1 cellular context compared by ENCODE assay signal in genomic region chr3:126212250-126212628, GRCh38.
TF ChIP-seq lines count a peak whose summit lies in the region.

No MANE protein-coding gene starts in this region.

TF ChIP-seq in GM23338, 12 proteins besides CTCF, POLR2A, EP300 and RAD21 (continued from another document):
- TF ChIP-seq REST (IDR thresholded peaks at IDR 0.05; ENCODE audit: unreplicated experiment) (no peak), ZNF331 (CRISPR knock-in tag; IDR thresholded peaks at IDR 0.05; ENCODE audit: low read depth) (no peak), STAT1 (IDR thresholded peaks at IDR 0.05; ENCODE audit: unreplicated experiment) (no peak), POLR2AphosphoS5 (IDR thresholded peaks at IDR 0.05; ENCODE audit: low read depth) (no peak), JUNB (IDR thresholded peaks at IDR 0.05; ENCODE audit: unreplicated experiment) (no peak), ZNF462 (CRISPR knock-in tag; IDR thresholded peaks at IDR 0.05) (no peak), ZNF114 (CRISPR knock-in tag; IDR thresholded peaks at IDR 0.05) (no peak), EZH2phosphoT487 (IDR thresholded peaks at IDR 0.05; ENCODE audit: unreplicated experiment) (no peak)
- TF ChIP-seq, protein P1, sequence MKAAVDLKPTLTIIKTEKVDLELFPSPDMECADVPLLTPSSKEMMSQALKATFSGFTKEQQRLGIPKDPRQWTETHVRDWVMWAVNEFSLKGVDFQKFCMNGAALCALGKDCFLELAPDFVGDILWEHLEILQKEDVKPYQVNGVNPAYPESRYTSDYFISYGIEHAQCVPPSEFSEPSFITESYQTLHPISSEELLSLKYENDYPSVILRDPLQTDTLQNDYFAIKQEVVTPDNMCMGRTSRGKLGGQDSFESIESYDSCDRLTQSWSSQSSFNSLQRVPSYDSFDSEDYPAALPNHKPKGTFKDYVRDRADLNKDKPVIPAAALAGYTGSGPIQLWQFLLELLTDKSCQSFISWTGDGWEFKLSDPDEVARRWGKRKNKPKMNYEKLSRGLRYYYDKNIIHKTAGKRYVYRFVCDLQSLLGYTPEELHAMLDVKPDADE (IDR thresholded peaks at IDR 0.05) = no peak
